ENCODE assay signal across 20 cellular contexts in genomic region chr6:79801362-79801761, GRCh38.
"Had no signal": no experiment of that assay in that cellular context is flagged by ENCODE, and none has a peak within 500 bp of the region (broad histone marks: within the 10 kb centered on the region; RNA-seq: fewer than 3 reads in every experiment).

No MANE protein-coding gene starts in this region.

- ATAC-seq: activated CD4-positive, alpha-beta T cell treated with anti-CD3 and anti-CD28 coated beads for 36 hours; activated T-helper 17 cell treated with anti-CD3 and anti-CD28 coated beads, Interleukin-2, amount 50 U/mL, for 72 hours; gastroesophageal sphincter; heart left ventricle; left cardiac atrium; natural killer cell; upper lobe of right lung had no signal

- DNase-seq: activated B cell treated with CpG ODN at 0.5 μM for 24 hours; activated CD4-positive, alpha-beta T cell treated with anti-CD3 and anti-CD28 coated beads for 36 hours; activated CD4-positive, alpha-beta T cell treated with anti-CD3 and anti-CD28 coated beads, Interleukin-2, amount 50 U/mL, for 48 hours; activated naive CD4-positive, alpha-beta T cell; amygdala; colonic mucosa; esophagus squamous epithelium; heart left ventricle; islet precursor cell; left cardiac atrium; midbrain; natural killer cell; sigmoid colon; stimulated activated CD4-positive, alpha-beta T cell treated with anti-CD3 and anti-CD28 coated beads, Interleukin-2, amount 100 ng/mL, for 48 hours; stimulated activated CD8-positive, alpha-beta memory T cell treated with anti-CD3 and anti-CD28 coated beads, Interleukin-4, amount 100 ng/mL, for 48 hours; stimulated activated naive CD4-positive, alpha-beta T cell; T1000; upper lobe of right lung had no signal

- H3K4me3 ChIP-seq: colonic mucosa, esophagus squamous epithelium, gastroesophageal sphincter, heart left ventricle, sigmoid colon, upper lobe of right lung had no signal

- H3K27me3 ChIP-seq: colonic mucosa, esophagus squamous epithelium, gastroesophageal sphincter, sigmoid colon, upper lobe of right lung had no signal

- H3K9me3 ChIP-seq: colonic mucosa, esophagus squamous epithelium, gastroesophageal sphincter, heart left ventricle, sigmoid colon, upper lobe of right lung had no signal

- H3K27ac ChIP-seq: colonic mucosa, esophagus squamous epithelium, gastroesophageal sphincter, heart left ventricle, sigmoid colon, upper lobe of right lung had no signal

- H3K36me3 ChIP-seq: colonic mucosa, esophagus squamous epithelium, gastroesophageal sphincter, heart left ventricle, sigmoid colon, upper lobe of right lung had no signal

- H3K4me1 ChIP-seq: colonic mucosa, esophagus squamous epithelium, gastroesophageal sphincter, heart left ventricle, sigmoid colon, upper lobe of right lung had no signal
